Comparison of ENCODE assay signal across 1 cellular context in the genomic region with DNA sequence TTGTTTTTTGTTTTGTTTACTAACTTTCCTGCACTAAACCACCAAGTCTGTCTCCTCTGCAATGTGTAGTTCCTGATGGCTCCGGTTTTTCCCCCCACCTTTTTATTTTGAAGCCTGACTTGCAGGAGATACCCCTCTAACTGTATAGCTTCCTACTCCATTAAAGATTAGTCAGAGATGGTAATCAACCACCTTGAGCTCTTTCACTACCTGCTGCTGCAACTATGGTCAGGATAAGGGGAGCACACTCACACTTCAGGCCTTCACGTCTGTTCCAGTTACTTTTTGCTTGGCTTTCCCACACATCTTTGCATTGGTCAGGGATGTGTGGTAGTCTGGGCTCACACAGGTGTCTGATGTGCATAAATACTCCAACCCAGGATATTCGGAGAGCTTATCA.
TF ChIP-seq lines count a peak whose summit lies in the region.

No MANE protein-coding gene starts in this region.

TF ChIP-seq in K562, 482 proteins besides CTCF, POLR2A, EP300 and RAD21 (continued from another document):
- TF ChIP-seq TRIM24 (IDR thresholded peaks at IDR 0.05) (peak; percentile 58 to 66; a peak in 3 of 4 replicates), NCOR1 (IDR thresholded peaks at IDR 0.05) (0 out of 2 replicates have a peak, but pooled peaks have one; percentile 17), NR3C1 (CRISPR knock-in tag; IDR thresholded peaks at IDR 0.05) (no peak), EGR1 (conservative IDR thresholded peaks at IDR 0.05) (no peak), FOXJ2 (tag; IDR thresholded peaks at IDR 0.05) (no peak), ZNF224 (CRISPR knock-in tag; IDR thresholded peaks at IDR 0.05) (no peak), CBFA2T3 (IDR thresholded peaks at IDR 0.05) (peak; percentile 78), GATA2 (CRISPR knock-in tag; IDR thresholded peaks at IDR 0.05) (0 out of 2 replicates have a peak, but pooled peaks have one; percentile 27), NONO (IDR thresholded peaks at IDR 0.05; ENCODE audit: low read depth in 2 of 2, low read length in 1 of 2) (no peak), PCBP1 (IDR thresholded peaks at IDR 0.05; ENCODE audit: low read depth, low read length, poor library complexity, severe bottlenecking) (no peak), ETV1 (tag; conservative IDR thresholded peaks at IDR 0.05; ENCODE audit: low read depth) (no peak), TCF3 (CRISPR knock-in tag; IDR thresholded peaks at IDR 0.05) (peak; percentile 31; the same call in 1 of the 2 replicates), NFRKB (IDR thresholded peaks at IDR 0.05; ENCODE audit: low read depth) (no peak), DPF2 (IDR thresholded peaks at IDR 0.05) (peak; percentile 58; the same call in 1 of the 2 replicates), ZC3H8 (IDR thresholded peaks at IDR 0.05) (no peak), TEAD4 (IDR thresholded peaks at IDR 0.05; ENCODE audit: low read length) (peak; percentile 73), TEAD4 (CRISPR knock-in tag; IDR thresholded peaks at IDR 0.05; ENCODE audit: borderline replicate concordance) (no peak), ARID1B (IDR thresholded peaks at IDR 0.05) (peak; percentile 65), SMARCE1 (IDR thresholded peaks at IDR 0.05) (0 out of 2 replicates have a peak, but pooled peaks have one; percentile 48), TSC22D4 (tag; IDR thresholded peaks at IDR 0.05) (no peak), CBFA2T2 (conservative IDR thresholded peaks at IDR 0.05) (peak; percentile 59), JUND (IDR thresholded peaks at IDR 0.05; ENCODE audit: borderline replicate concordance, low read depth, low read length) (peak; percentile 29; the same call in 1 of the 2 replicates), JUND (tag; IDR thresholded peaks at IDR 0.05; ENCODE audit: borderline replicate concordance, low read depth, low read length) (peak; percentile 24; the same call in 1 of the 3 replicates), BRCA1 (IDR thresholded peaks at IDR 0.05) (no peak), BRCA1 (CRISPR knock-in tag; IDR thresholded peaks at IDR 0.05) (no peak), SMARCA4 (IDR thresholded peaks at IDR 0.05) (peak; percentile 43; the same call in 1 of the 2 replicates), POLR2AphosphoS5 (IDR thresholded peaks at IDR 0.05; ENCODE audit: control insufficient read depth, insufficient read depth, low read depth, low read length) (0 out of 2 replicates have a peak, but pooled peaks have one; percentile 34), ELF2 (CRISPR knock-in tag; IDR thresholded peaks at IDR 0.05) (no peak), STAT5A (IDR thresholded peaks at IDR 0.05; ENCODE audit: borderline replicate concordance, low read length) (peak; percentile 30; the same call in 1 of the 2 replicates), NR2F6 (CRISPR knock-in tag; IDR thresholded peaks at IDR 0.05) (no peak), TAL1 (IDR thresholded peaks at IDR 0.05) (peak; percentile 46; the same call in 1 of the 2 replicates), PTBP1 (IDR thresholded peaks at IDR 0.05; ENCODE audit: low read depth, low read length) (no peak), FOSL1 (tag; conservative IDR thresholded peaks at IDR 0.05) (peak; percentile 74)
- TF ChIP-seq, protein P1, sequence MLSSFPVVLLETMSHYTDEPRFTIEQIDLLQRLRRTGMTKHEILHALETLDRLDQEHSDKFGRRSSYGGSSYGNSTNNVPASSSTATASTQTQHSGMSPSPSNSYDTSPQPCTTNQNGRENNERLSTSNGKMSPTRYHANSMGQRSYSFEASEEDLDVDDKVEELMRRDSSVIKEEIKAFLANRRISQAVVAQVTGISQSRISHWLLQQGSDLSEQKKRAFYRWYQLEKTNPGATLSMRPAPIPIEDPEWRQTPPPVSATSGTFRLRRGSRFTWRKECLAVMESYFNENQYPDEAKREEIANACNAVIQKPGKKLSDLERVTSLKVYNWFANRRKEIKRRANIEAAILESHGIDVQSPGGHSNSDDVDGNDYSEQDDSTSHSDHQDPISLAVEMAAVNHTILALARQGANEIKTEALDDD (IDR thresholded peaks at IDR 0.05), result peak; percentile 81
- TF ChIP-seq, protein P2, sequence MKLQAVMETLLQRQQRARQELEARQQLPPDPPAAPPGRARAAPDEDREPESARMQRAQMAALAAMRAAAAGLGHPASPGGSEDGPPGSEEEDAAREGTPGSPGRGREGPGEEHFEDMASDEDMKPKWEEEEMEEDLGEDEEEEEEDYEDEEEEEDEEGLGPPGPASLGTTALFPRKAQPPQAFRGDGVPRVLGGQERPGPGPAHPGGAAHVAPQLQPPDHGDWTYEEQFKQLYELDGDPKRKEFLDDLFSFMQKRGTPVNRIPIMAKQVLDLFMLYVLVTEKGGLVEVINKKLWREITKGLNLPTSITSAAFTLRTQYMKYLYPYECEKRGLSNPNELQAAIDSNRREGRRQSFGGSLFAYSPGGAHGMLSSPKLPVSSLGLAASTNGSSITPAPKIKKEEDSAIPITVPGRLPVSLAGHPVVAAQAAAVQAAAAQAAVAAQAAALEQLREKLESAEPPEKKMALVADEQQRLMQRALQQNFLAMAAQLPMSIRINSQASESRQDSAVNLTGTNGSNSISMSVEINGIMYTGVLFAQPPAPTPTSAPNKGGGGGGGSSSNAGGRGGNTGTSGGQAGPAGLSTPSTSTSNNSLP (IDR thresholded peaks at IDR 0.05; ENCODE audit: borderline replicate concordance, low read depth, low read length), result 0 out of 2 replicates have a peak, but pooled peaks have one; percentile 23
- TF ChIP-seq, protein P3, sequence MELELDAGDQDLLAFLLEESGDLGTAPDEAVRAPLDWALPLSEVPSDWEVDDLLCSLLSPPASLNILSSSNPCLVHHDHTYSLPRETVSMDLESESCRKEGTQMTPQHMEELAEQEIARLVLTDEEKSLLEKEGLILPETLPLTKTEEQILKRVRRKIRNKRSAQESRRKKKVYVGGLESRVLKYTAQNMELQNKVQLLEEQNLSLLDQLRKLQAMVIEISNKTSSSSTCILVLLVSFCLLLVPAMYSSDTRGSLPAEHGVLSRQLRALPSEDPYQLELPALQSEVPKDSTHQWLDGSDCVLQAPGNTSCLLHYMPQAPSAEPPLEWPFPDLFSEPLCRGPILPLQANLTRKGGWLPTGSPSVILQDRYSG (tag; conservative IDR thresholded peaks at IDR 0.05; ENCODE audit: low read depth), result no peak
